Comparison of ENCODE assay signal across 15 cellular contexts in the genomic region with DNA sequence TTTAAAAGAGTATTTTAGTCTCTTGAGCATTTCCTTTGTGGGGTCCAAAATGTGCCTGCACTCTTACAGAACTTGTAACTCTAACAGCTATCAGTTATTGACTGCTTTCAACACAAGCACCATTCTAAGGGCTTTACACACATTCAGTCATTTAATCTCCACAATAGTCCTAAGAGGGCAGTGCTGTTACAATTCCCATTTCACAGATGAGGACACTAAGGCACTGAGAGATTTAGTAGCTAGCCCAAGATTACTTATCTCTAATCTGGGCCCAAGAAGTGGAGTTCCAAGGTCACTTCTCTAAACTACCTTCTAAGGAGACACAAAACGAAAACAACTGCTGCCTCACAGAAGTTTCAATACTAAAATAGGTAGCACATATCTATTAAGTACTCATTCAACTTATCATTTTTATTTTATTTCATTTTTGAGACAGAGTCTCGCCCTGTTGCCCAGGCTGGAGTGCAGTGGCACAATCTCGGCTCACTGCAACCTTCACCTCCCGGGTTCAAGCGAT.
A peak's percentile ranks its signal among the peaks of the same experiment; 100 is the strongest.
DNase-seq lines count a peak whose midpoint lies in the region; ATAC-seq lines count a peak whose summit lies in the region.
"Had no signal": no experiment of that assay in that cellular context is flagged by ENCODE, and none has a peak within 500 bp of the region (broad histone marks: within the 10 kb centered on the region; RNA-seq: fewer than 3 reads in every experiment).

No MANE protein-coding gene starts in this region.

- WGBS in mesenchymal stem cell, result 96% methylated on average over 5 of the region's 5 CpGs

- no peaks in the 10 kb centered on the region for H3K9me3 ChIP-seq in mesenchymal stem cell (ENCODE audit: control insufficient read depth, low read length)

- H4K91ac ChIP-seq in mesenchymal stem cell (ENCODE audit: low read length), result no peak overlapping the region

- no peaks in the 10 kb centered on the region for H3K79me1 ChIP-seq in mesenchymal stem cell (replicated peaks; ENCODE audit: low read length, poor library complexity, severe bottlenecking)

- H3K27ac ChIP-seq in mesenchymal stem cell (ENCODE audit: low read length, poor library complexity, severe bottlenecking), result no peak overlapping the region

- no peak overlapping the region for H3K9ac ChIP-seq in mesenchymal stem cell (ENCODE audit: low read length)

- H3K23ac ChIP-seq in mesenchymal stem cell (ENCODE audit: low read length in 2 of 2), result no peak overlapping the region

- H4K8ac ChIP-seq in mesenchymal stem cell (ENCODE audit: low read length), result no peak overlapping the region

- no peak overlapping the region for H3K4me2 ChIP-seq in mesenchymal stem cell (ENCODE audit: low read length, poor library complexity, severe bottlenecking)

- no peak overlapping the region for H3K4me3 ChIP-seq in mesenchymal stem cell (ENCODE audit: insufficient read depth in 1 of 2, low read depth in 1 of 2, low read length in 2 of 2)
- H3K4me3 ChIP-seq: lung had no signal

- H2BK120ac ChIP-seq in mesenchymal stem cell (ENCODE audit: low read depth, low read length), result no peak overlapping the region

- no peak overlapping the region for H2BK12ac ChIP-seq in mesenchymal stem cell (ENCODE audit: low read length in 2 of 2)

- H3K4ac ChIP-seq in mesenchymal stem cell (ENCODE audit: low read depth in 1 of 2, low read length in 2 of 2), result no peak overlapping the region

- no peak overlapping the region for H3K18ac ChIP-seq in mesenchymal stem cell (ENCODE audit: low read depth in 1 of 2, low read length in 2 of 2)

- H2AFZ ChIP-seq in mesenchymal stem cell (ENCODE audit: low read depth, low read length), result no peak overlapping the region

- H3K36me3 ChIP-seq in mesenchymal stem cell (ENCODE audit: control insufficient read depth in 1 of 2, insufficient read depth in 2 of 2, low read depth in 1 of 2, low read length in 2 of 2), result no peaks in the 10 kb centered on the region

- H2AK5ac ChIP-seq in mesenchymal stem cell (ENCODE audit: low read length, severe bottlenecking), result no peak overlapping the region

- peak; percentile 48 for ATAC-seq in GM18858 (IDR thresholded peaks at IDR 0.05; ENCODE audit: unreplicated experiment)
- peak; percentile 50 for ATAC-seq in GM21447 (IDR thresholded peaks at IDR 0.05; ENCODE audit: unreplicated experiment)
- ATAC-seq in HG02943 (IDR thresholded peaks at IDR 0.05; ENCODE audit: low read depth, unreplicated experiment), result peak; percentile 47
- ATAC-seq in HG03521 (IDR thresholded peaks at IDR 0.05; ENCODE audit: unreplicated experiment), result peak; percentile 58
- ATAC-seq in HG03108 (IDR thresholded peaks at IDR 0.05; ENCODE audit: unreplicated experiment), result no peak

- H2BK5ac ChIP-seq in mesenchymal stem cell (ENCODE audit: low read depth, low read length, poor library complexity, severe bottlenecking), result no peak overlapping the region

- no peak for DNase-seq in central memory CD4-positive, alpha-beta T cell
- DNase-seq in mesenchymal stem cell, result no peak
- DNase-seq in UCSD-AML1 (lab: John Stamatoyannopoulos, UW; ENCODE audit: unreplicated experiment), result no peak
- DNase-seq: activated CD4-positive, alpha-beta memory T cell treated with anti-CD3 and anti-CD28 coated beads for 36 hours; amniotic stem cell; foreskin melanocyte; NCI-H1092 treated with DMSO at 0.1 percent for 48 hours; NCI-H226; stimulated activated CD4-positive, alpha-beta T cell treated with anti-CD3 and anti-CD28 coated beads, Interleukin-1b, Interleukin-23, amount 100 ng/mL, for 48 hours had no signal

- H2BK15ac ChIP-seq in mesenchymal stem cell (ENCODE audit: low read depth, poor library complexity, severe bottlenecking), result no peak overlapping the region

- H3K4me1 ChIP-seq in mesenchymal stem cell (ENCODE audit: control insufficient read depth, insufficient read depth, low read depth, low read length), result no peaks in the 10 kb centered on the region

- no peak overlapping the region for H3K14ac ChIP-seq in mesenchymal stem cell (ENCODE audit: low read length in 2 of 2)

- no peaks in the 10 kb centered on the region for H3K27me3 ChIP-seq in mesenchymal stem cell (ENCODE audit: control insufficient read depth in 1 of 2, insufficient read depth in 1 of 2, low read length in 2 of 2)
